Comparison of ENCODE assay signal across 7 cellular contexts in genomic region chr2:174683392-174683759, GRCh38.
DNase-seq lines count a peak whose midpoint lies in the region; ATAC-seq and TF ChIP-seq lines count a peak whose summit lies in the region.

No MANE protein-coding gene starts in this region.

- H3K27me3 ChIP-seq in HL-60 (ENCODE audit: insufficient read depth, poor library complexity, severe bottlenecking), result no peaks in the 10 kb centered on the region

- TF ChIP-seq CTCF in GM12873 (IDR thresholded peaks at IDR 0.05; ENCODE audit: insufficient read depth, low read depth, low read length, missing control alignments) (peak; percentile 26), HL-60 (IDR thresholded peaks at IDR 0.05; ENCODE audit: insufficient read depth, low read length) (no peak), activated B cell treated with CpG ODN at 0.5 μM for 24 hours (IDR thresholded peaks at IDR 0.05) (no peak), foreskin fibroblast (IDR thresholded peaks at IDR 0.05; ENCODE audit: low read depth, low read length) (peak; percentile 31), omental fat pad (IDR thresholded peaks at IDR 0.05) (no peak)

- H3K4me3 Mint-ChIP-seq in activated B cell treated with CpG ODN at 0.5 μM for 24 hours, result peak overlapping the region; percentile 90

- H3K9me3 Mint-ChIP-seq in activated B cell treated with CpG ODN at 0.5 μM for 24 hours, result no peaks in the 10 kb centered on the region

- DNase-seq in HL-60 (ENCODE audit: low read depth in 1 of 2, low spot score in 1 of 2) (peak in 1 of 2 experiments; percentile 45), activated B cell treated with CpG ODN at 0.5 μM for 24 hours (no peak), foreskin fibroblast (peak in 1 of 2 donors; percentile 78), omental fat pad (ENCODE audit: low spot score) (no peak), left colon (no peak)

- CTCF ChIA-PET in activated B cell treated with CpG ODN at 0.5 μM for 24 hours (lab: Charles Lee), result interaction anchor here (0.6 to 9.7 kb wide), 11 partner anchors 9 to 222 kb away, joined by 3 to 158 read pairs (median 4); partner anchors contain the start of gene WIPF1

- POLR2A ChIA-PET in activated B cell treated with CpG ODN at 0.5 μM for 24 hours (lab: Charles Lee), result interaction anchor here (0.6 to 1.5 kb wide), 13 partner anchors 49 to 648 kb away, joined by 3 to 20 read pairs (median 4); partner anchors contain the start of genes SCRN3 and WIPF1

- no peaks in the 10 kb centered on the region for H3K27me3 Mint-ChIP-seq in activated B cell treated with CpG ODN at 0.5 μM for 24 hours

- ATAC-seq in activated B cell treated with CpG ODN at 0.5 μM for 24 hours (ENCODE audit: low read depth) (peak; percentile 51), omental fat pad (ENCODE audit: low FRiP score) (peak; percentile 48), left colon (no peak), HG03025 (IDR thresholded peaks at IDR 0.05; ENCODE audit: low FRiP score, unreplicated experiment) (no peak)

- H3K4me3 ChIP-seq in HL-60 (replicated peaks; ENCODE audit: insufficient read depth, low read length) (peak overlapping the region; percentile 66), foreskin fibroblast (ENCODE audit: low read depth in 1 of 2, low read length in 2 of 2) (peak overlapping the region; percentile 79 to 86)

- intact Hi-C loops in activated B cell treated with CpG ODN at 0.5 μM for 24 hours (cut with micrococcal nuclease), result loop anchor here (1.0 to 2.0 kb wide), 5 partner anchors 75 to 485 kb away; partner anchors contain the start of genes ATF2 and GPR155
- intact Hi-C loops in left colon (cut with DNase I, micrococcal nuclease), result loop anchor here in 1 of 2 donors (10.0 kb wide), 1 partner anchor 109 kb away; no protein-coding TSS in a partner anchor

- H3K36me3 Mint-ChIP-seq in activated B cell treated with CpG ODN at 0.5 μM for 24 hours (ENCODE audit: low read depth), result peaks cover 2% of the 10 kb centered on the region

- peak overlapping the region; percentile 83 for H3K27ac Mint-ChIP-seq in activated B cell treated with CpG ODN at 0.5 μM for 24 hours

- 0 out of 2 replicates have a peak overlapping the region, but pooled peaks have one; percentile 42 for H3K27ac ChIP-seq in HL-60 (replicated peaks)

- H3K4me1 Mint-ChIP-seq in activated B cell treated with CpG ODN at 0.5 μM for 24 hours, result peaks cover 21% of the 10 kb centered on the region

Comparison
In these comparisons a context has a peak if more than half of its experiments do, and no peak if none do; other contexts are left out.
1. CTCF ChIP-seq: peak in GM12873 (single experiment) and foreskin fibroblast (single experiment); none in HL-60 (single experiment), activated B cell treated with CpG ODN at 0.5 μM for 24 hours (single experiment) and omental fat pad (0 of 3).
2. ATAC-seq: peak in activated B cell treated with CpG ODN at 0.5 μM for 24 hours (single experiment) and omental fat pad (single experiment); none in left colon (single experiment) and HG03025 (single experiment).